ENCODE assay signal across 21 cellular contexts in genomic region chr4:128292349-128292748, GRCh38. TPM values are rescaled to one million over a fixed set of nuclear protein-coding genes. Genes with fewer than 3 reads are reported as not detected.
DNase-seq lines count a peak whose midpoint lies in the region; ATAC-seq, FAIRE-seq and TF ChIP-seq lines count a peak whose summit lies in the region.
"Had no signal": no experiment of that assay in that cellular context is flagged by ENCODE, and none has a peak within 500 bp of the region (broad histone marks: within the 10 kb centered on the region; RNA-seq: fewer than 3 reads in every experiment).

No MANE protein-coding gene starts in this region.

- H3K4me2 ChIP-seq in mammary epithelial cell (ENCODE audit: insufficient read depth, low read depth, low read length), result no peak overlapping the region
- H3K4me2 ChIP-seq in IMR-90 (ENCODE audit: low read depth, low read length), result no peak overlapping the region
- H3K4me2 ChIP-seq: BLaER1 had no signal

- ATAC-seq in IMR-90 (ENCODE audit: low read depth), result no peak
- no peak for ATAC-seq in right lobe of liver

- H3K9me3 ChIP-seq in mammary epithelial cell (replicated peaks; ENCODE audit: insufficient read depth, low read length), result no peaks in the 10 kb centered on the region
- H3K9me3 ChIP-seq in IMR-90 (ENCODE audit: control insufficient read depth, insufficient read depth, low read length), result no peaks in the 10 kb centered on the region
- H3K9me3 ChIP-seq in right lobe of liver, result no peaks in the 10 kb centered on the region
- no peaks in the 10 kb centered on the region for H3K9me3 ChIP-seq in small intestine (ENCODE audit: control insufficient read depth, low read depth)
- H3K9me3 ChIP-seq in MG63, result no peaks in the 10 kb centered on the region
- H3K9me3 ChIP-seq: BLaER1, Caco-2, HAP-1 had no signal

- H4K5ac ChIP-seq in IMR-90 (ENCODE audit: low read depth, low read length), result no peak overlapping the region; the same call in 1 of the 2 replicates

- 0 out of 2 replicates have a peak overlapping the region, but pooled peaks have one; percentile 19 for H3K18ac ChIP-seq in IMR-90 (ENCODE audit: low read depth, low read length)

- CTCF ChIA-PET in mammary epithelial cell (lab: Charles Lee; ENCODE audit: low non-redundant PET), result no interaction called here
- CTCF ChIA-PET in MCF 10A (lab: Yijun Ruan, JAX), result interaction anchor here (1.1 kb wide), 1 partner anchor 17 kb away, joined by 3 read pairs; no protein-coding TSS in a partner anchor
- CTCF ChIA-PET in IMR-90 (lab: Yijun Ruan, JAX), result interaction anchor here (0.7 to 1.4 kb wide), 2 partner anchors 62 to 88 kb away, joined by 3 read pairs; no protein-coding TSS in a partner anchor

- no peak overlapping the region for H3K56ac ChIP-seq in IMR-90 (ENCODE audit: extremely low read depth, insufficient read depth, low read length)

- H2AK5ac ChIP-seq in IMR-90 (ENCODE audit: low read depth, low read length), result no peak overlapping the region

- no peak overlapping the region for H3K27ac ChIP-seq in mammary epithelial cell (ENCODE audit: insufficient read depth, low read depth, low read length)
- no peak overlapping the region for H3K27ac ChIP-seq in IMR-90 (ENCODE audit: insufficient read depth, low read length)
- H3K27ac ChIP-seq in right lobe of liver, result peak overlapping the region in 1 of 3 donors; percentile 44
- no peak overlapping the region for H3K27ac ChIP-seq in small intestine (ENCODE audit: low read depth in 1 of 2, low read length in 1 of 2)
- H3K27ac ChIP-seq: 22Rv1, BLaER1, C4-2B, GM23248 had no signal

- 0 out of 2 replicates have a peak overlapping the region, but pooled peaks have one; percentile 14 for H2BK20ac ChIP-seq in IMR-90 (ENCODE audit: low read depth, low read length)

- H3K36me3 ChIP-seq in mammary epithelial cell (ENCODE audit: insufficient read depth, low read length), result no peaks in the 10 kb centered on the region
- H3K36me3 ChIP-seq in IMR-90 (ENCODE audit: control insufficient read depth, insufficient read depth, low read length), result no peaks in the 10 kb centered on the region; the same call in 1 of the 2 replicates
- H3K36me3 ChIP-seq in right lobe of liver, result no peaks in the 10 kb centered on the region
- H3K36me3 ChIP-seq in small intestine (ENCODE audit: control insufficient read depth in 2 of 2, insufficient read depth in 2 of 2, low read length in 2 of 2), result no peaks in the 10 kb centered on the region
- no peaks in the 10 kb centered on the region for H3K36me3 ChIP-seq in MG63
- H3K36me3 ChIP-seq: BLaER1, HAP-1 had no signal

- no peak for TF ChIP-seq RAD21 in IMR-90 (IDR thresholded peaks at IDR 0.05; ENCODE audit: low read length)

- H3K79me2 ChIP-seq in mammary epithelial cell (ENCODE audit: insufficient read depth, low read length), result peaks cover 12% of the 10 kb centered on the region

- in situ Hi-C loops in mammary epithelial cell (cut with MboI; ENCODE audit: low sequenced_read_pairs in 2 of 2), result no loop called here
- in situ Hi-C loops in IMR-90 (cut with MboI; ENCODE audit: low sequenced_read_pairs), result no loop called here

- H3K36me3 Mint-ChIP-seq in MCF 10A (ENCODE audit: insufficient read depth, unreplicated experiment), result no peaks in the 10 kb centered on the region

- peak overlapping the region; percentile 36; the same call in 1 of the 2 replicates for H4K91ac ChIP-seq in IMR-90 (ENCODE audit: insufficient read depth, low read depth, low read length)

- H2BK5ac ChIP-seq in IMR-90 (ENCODE audit: low read depth, low read length, poor library complexity, severe bottlenecking), result no peak overlapping the region

- H4K20me1 ChIP-seq in mammary epithelial cell (ENCODE audit: insufficient read depth, low read length) (no peaks in the 10 kb centered on the region), IMR-90 (ENCODE audit: insufficient read depth, low read length) (no peaks in the 10 kb centered on the region)
- H4K20me1 ChIP-seq: BLaER1 had no signal

- no peak for TF ChIP-seq POLR2A in IMR-90 (IDR thresholded peaks at IDR 0.05; ENCODE audit: low read depth, low read length)
- no peak for TF ChIP-seq POLR2A in right lobe of liver (IDR thresholded peaks at IDR 0.05)

- peaks cover 18 to 19% of the 10 kb centered on the region in 2 experiments; a peak in 3 of 4 replicates for H3K79me1 ChIP-seq in IMR-90 (ENCODE audit: low read depth in 1 of 2, low read length in 2 of 2)

- intact Hi-C loops in mammary epithelial cell (cut with micrococcal nuclease) (no loop called here), MCF 10A (cut with micrococcal nuclease) (no loop called here), IMR-90 (cut with micrococcal nuclease) (no loop called here), right lobe of liver (cut with DNase I) (no loop called here)

- peak overlapping the region; percentile 24 for H2AFZ ChIP-seq in mammary epithelial cell (ENCODE audit: low read depth, low read length)
- H2AFZ ChIP-seq in IMR-90 (replicated peaks; ENCODE audit: low read length, poor library complexity), result no peak overlapping the region

- H3K4me3 Mint-ChIP-seq in MCF 10A (ENCODE audit: unreplicated experiment), result no peak overlapping the region
- H3K4me3 Mint-ChIP-seq: B cell; CD4-positive, CD25-positive, alpha-beta regulatory T cell; CD8-positive, alpha-beta memory T cell; HFFc6 had no signal

- POLR2A ChIA-PET in MCF 10A (lab: Yijun Ruan, JAX), result interaction anchor here (0.7 to 1.1 kb wide), 4 partner anchors 23 to 136 kb away, joined by 3 to 5 read pairs (median 4); no protein-coding TSS in a partner anchor
- POLR2A ChIA-PET in IMR-90 (lab: Charles Lee; ENCODE audit: unreplicated experiment), result no interaction called here

- H3K14ac ChIP-seq in IMR-90 (replicated peaks; ENCODE audit: low read depth, low read length), result no peak overlapping the region

- H4K8ac ChIP-seq in IMR-90 (ENCODE audit: low read depth in 2 of 2, low read length in 2 of 2), result no peak overlapping the region

- no peak overlapping the region for H3K9ac ChIP-seq in mammary epithelial cell (ENCODE audit: insufficient read depth, low read length)
- no peak overlapping the region for H3K9ac ChIP-seq in IMR-90 (ENCODE audit: low read depth, low read length)
- H3K9ac ChIP-seq: BLaER1, GM23248 had no signal

- FAIRE-seq in small intestine (lab: Jason Lieb, UNC), result no peak
- FAIRE-seq: A204.1 had no signal

- DNase-seq in mammary epithelial cell, result no peak
- DNase-seq in MCF 10A (ENCODE audit: unreplicated experiment), result no peak
- no peak for DNase-seq in IMR-90
- DNase-seq in right lobe of liver, result peak in 2 of 3 donors; percentile 45 to 58
- DNase-seq in small intestine, result peak; percentile 66
- no peak for DNase-seq in COR-L47 (lab: John Stamatoyannopoulos, UW)
- DNase-seq in effector CD8-positive, alpha-beta T cell (lab: John Stamatoyannopoulos, UW), result no peak
- no peak for DNase-seq in MG63
- DNase-seq: Caco-2; CD4-positive, CD25-positive, alpha-beta regulatory T cell; CD8-positive, alpha-beta memory T cell; DMS153; DND-41; GM23248; HFFc6 had no signal

- H3K4me1 ChIP-seq in mammary epithelial cell (ENCODE audit: insufficient read depth, low read length) (peaks cover 7% of the 10 kb centered on the region), IMR-90 (ENCODE audit: control insufficient read depth, insufficient read depth, low read length) (peaks cover 4% of the 10 kb centered on the region; the same call in 1 of the 2 replicates), right lobe of liver (peaks cover 0 to 18% (median 0%) of the 10 kb centered on the region in 4 donors), small intestine (ENCODE audit: control insufficient read depth in 2 of 2, insufficient read depth in 1 of 2, low read depth in 1 of 2, low read length in 1 of 2) (peaks cover 3 to 15% of the 10 kb centered on the region in 2 donors)

- H3K4me3 ChIP-seq in mammary epithelial cell (replicated peaks in 1 of 3; ENCODE audit: insufficient read depth in 1 of 3, low read depth in 2 of 3, low read length in 3 of 3) (no peak overlapping the region), IMR-90 (ENCODE audit: insufficient read depth, low read depth, low read length) (no peak overlapping the region), right lobe of liver (no peak overlapping the region), small intestine (ENCODE audit: low read depth in 1 of 2, low read length in 2 of 2) (no peak overlapping the region), MG63 (no peak overlapping the region)
- H3K4me3 ChIP-seq: BLaER1, GM23248, HAP-1 had no signal

- H3K23ac ChIP-seq in IMR-90 (ENCODE audit: low read depth, low read length), result 0 out of 2 replicates have a peak overlapping the region, but pooled peaks have one; percentile 13

- no peak for TF ChIP-seq CTCF in mammary epithelial cell (conservative IDR thresholded peaks at IDR 0.05 in 1 of 2, IDR thresholded peaks at IDR 0.05 in 1 of 2; ENCODE audit: extremely low read depth in 1 of 2, insufficient read depth in 1 of 2, low read depth in 1 of 2, low read length in 2 of 2)
- TF ChIP-seq CTCF in MCF 10A (IDR thresholded peaks at IDR 0.05; ENCODE audit: unreplicated experiment), result no peak
- no peak for TF ChIP-seq CTCF in IMR-90 (conservative IDR thresholded peaks at IDR 0.05; ENCODE audit: low read depth, low read length)
- no peak for TF ChIP-seq CTCF in right lobe of liver (IDR thresholded peaks at IDR 0.05)

- peaks cover 18% of the 10 kb centered on the region for H3K4me1 Mint-ChIP-seq in MCF 10A (ENCODE audit: insufficient read depth, unreplicated experiment)

- H3K27me3 ChIP-seq in mammary epithelial cell (ENCODE audit: insufficient read depth, low read length) (no peaks in the 10 kb centered on the region), IMR-90 (ENCODE audit: control insufficient read depth, insufficient read depth, low read length) (no peaks in the 10 kb centered on the region), right lobe of liver (no peaks in the 10 kb centered on the region), small intestine (ENCODE audit: control insufficient read depth in 2 of 2, insufficient read depth in 2 of 2, low read length in 2 of 2) (no peaks in the 10 kb centered on the region), MG63 (no peaks in the 10 kb centered on the region)
- H3K27me3 ChIP-seq: BLaER1 had no signal

- no peak overlapping the region for H2BK15ac ChIP-seq in IMR-90 (ENCODE audit: low read depth, low read length)

- peaks cover 7% of the 10 kb centered on the region for H3K9me3 Mint-ChIP-seq in MCF 10A (ENCODE audit: unreplicated experiment)
- H3K9me3 Mint-ChIP-seq: CD4-positive, CD25-positive, alpha-beta regulatory T cell; CD8-positive, alpha-beta memory T cell; HFFc6 had no signal

- no peak overlapping the region for H3K4ac ChIP-seq in IMR-90 (ENCODE audit: low read depth, low read length)

- WGBS in mammary epithelial cell (ENCODE audit: low coverage, missing lambda C conversion rate), result 69% methylated on average over 2 of the region's 2 CpGs
- WGBS in IMR-90 (ENCODE audit: extremely low coverage in 2 of 2, insufficient read length in 1 of 2), 2 experiments, result no CpG with 5 or more reads among the region's 2 CpGs
- 48% methylated on average over 2 of the region's 2 CpGs for WGBS in right lobe of liver (ENCODE audit: insufficient coverage, low coverage, low lambda C conversion rate, missing lambda C conversion rate)
- 26 to 63% (median 51%) methylated on average over 2 of the region's 2 CpGs for WGBS in small intestine, 3 donors

- dilution Hi-C loops in mammary epithelial cell (cut with HindIII; ENCODE audit: low sequenced_read_pairs), result no loop called here
- dilution Hi-C loops in IMR-90 (cut with HindIII; ENCODE audit: low sequenced_read_pairs, unreplicated experiment), result no loop called here

- H3K9me1 ChIP-seq in IMR-90 (ENCODE audit: insufficient read depth, low read length), result peaks cover 3% of the 10 kb centered on the region; the same call in 1 of the 2 replicates

- no peak overlapping the region for H3K27ac Mint-ChIP-seq in MCF 10A (ENCODE audit: low read depth, unreplicated experiment)
- H3K27ac Mint-ChIP-seq: B cell, HFFc6 had no signal

- no TSS peak for BruUV-seq in mammary epithelial cell (replicated peaks; lab: Mats Ljungman, UMichigan)
- BruUV-seq in MCF 10A (replicated peaks; lab: Mats Ljungman, UMichigan), result no TSS peak
- no TSS peak for BruUV-seq in IMR-90 (replicated peaks; lab: Mats Ljungman, UMichigan)

- no peak overlapping the region for H2AK9ac ChIP-seq in IMR-90 (replicated peaks; ENCODE audit: low read depth, low read length, poor library complexity)

- no peaks in the 10 kb centered on the region for H3K27me3 Mint-ChIP-seq in MCF 10A (ENCODE audit: insufficient read depth, unreplicated experiment)
- H3K27me3 Mint-ChIP-seq: B cell; CD4-positive, CD25-positive, alpha-beta regulatory T cell had no signal

- no peak overlapping the region for H2BK120ac ChIP-seq in IMR-90 (ENCODE audit: low read depth, low read length)

RNA-seq across cellular contexts. Expression of gene PGRMC2, which starts 4.7 kb away (rescaled TPM):
- total RNA-seq in mammary epithelial cell (10 to 100 TPM; 28.0 to 63.8 TPM), MCF 10A (2022) (54.3 and 68.5 TPM in 2 replicates), IMR-90 (2012; rRNA removed) (13.4 and 24.4 TPM in 2 replicates), right lobe of liver (100 to 1,000 TPM in 1 of 6 experiments, 10 to 100 TPM in 5; 54.3 to 129 (median 65.7) TPM)
- polyA plus RNA-seq in mammary epithelial cell (10.7 TPM), IMR-90 (2012; rRNA removed) (21.9 and 40.7 TPM in 2 replicates), small intestine (10 to 100 TPM; 47.3 to 54.0 (median 51.4) TPM)
- 12.3 TPM for polyA minus RNA-seq in mammary epithelial cell
- 8.0 and 8.9 TPM in 2 replicates for polyA plus RNA-seq in IMR-90 (2012; cell fraction: cytosol; rRNA removed)
- polyA plus RNA-seq in IMR-90 (2012; cell fraction: nucleus; rRNA removed; ENCODE audit: low replicate concordance), result 2.2 and 19.3 TPM in 2 replicates
- 40.0 and 104 TPM in 2 replicates for total RNA-seq in MG63 (2014; rRNA removed; shearing (Covaris generic); ENCODE audit: low replicate concordance)

Comparison
In these comparisons a context has a peak if more than half of its experiments do, and no peak if none do; other contexts are left out.
1. DNase-seq: peak in right lobe of liver (2 of 3) and small intestine (single experiment); none in mammary epithelial cell (single experiment), MCF 10A (single experiment), IMR-90 (single experiment), COR-L47 (single experiment), effector CD8-positive, alpha-beta T cell (single experiment) and MG63 (single experiment).